Comparison of ENCODE assay signal across 8 cellular contexts in the genomic region with DNA sequence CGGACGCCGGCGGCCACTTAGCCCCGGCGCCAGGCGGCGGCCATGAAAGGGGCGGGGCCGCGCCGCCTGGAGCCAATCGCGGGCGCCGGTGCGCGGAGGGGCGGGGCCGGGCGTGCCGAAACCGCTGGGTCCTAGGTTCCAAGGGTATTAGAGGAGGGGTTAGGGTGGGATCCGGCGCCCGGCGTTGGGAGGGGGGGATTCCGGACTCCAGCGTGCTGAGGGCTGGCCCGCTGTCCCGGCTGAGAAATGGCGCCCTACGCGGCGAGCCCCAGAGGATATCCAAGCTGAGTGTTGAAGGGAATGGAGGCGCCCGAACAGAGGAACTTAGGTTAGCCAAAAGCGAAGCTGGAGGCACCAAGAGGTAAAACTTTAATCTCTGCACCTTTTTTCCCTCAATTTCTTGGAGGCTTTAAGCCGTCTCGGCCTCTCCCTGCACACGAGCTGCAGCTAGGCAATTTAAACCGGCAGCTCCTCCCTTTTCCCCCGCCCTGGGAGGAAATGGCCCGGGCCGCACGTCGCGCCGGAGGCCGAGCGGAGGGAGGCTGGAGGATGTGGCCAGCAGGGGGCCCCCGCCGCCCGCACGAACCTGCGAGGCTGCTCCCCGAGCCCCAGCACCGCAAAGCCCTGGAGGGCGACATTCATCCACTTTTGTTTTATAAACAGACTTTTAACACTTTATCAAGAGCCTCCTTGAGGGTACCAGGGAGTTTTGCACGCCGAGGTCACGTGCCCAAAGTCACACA. TPM values are rescaled to one million over a fixed set of nuclear protein-coding genes. Genes with fewer than 3 reads are reported as not detected.
A peak's percentile ranks its signal among the peaks of the same experiment; 100 is the strongest.
DNase-seq lines count a peak whose midpoint lies in the region; ATAC-seq, FAIRE-seq and TF ChIP-seq lines count a peak whose summit lies in the region.

A gene with protein sequence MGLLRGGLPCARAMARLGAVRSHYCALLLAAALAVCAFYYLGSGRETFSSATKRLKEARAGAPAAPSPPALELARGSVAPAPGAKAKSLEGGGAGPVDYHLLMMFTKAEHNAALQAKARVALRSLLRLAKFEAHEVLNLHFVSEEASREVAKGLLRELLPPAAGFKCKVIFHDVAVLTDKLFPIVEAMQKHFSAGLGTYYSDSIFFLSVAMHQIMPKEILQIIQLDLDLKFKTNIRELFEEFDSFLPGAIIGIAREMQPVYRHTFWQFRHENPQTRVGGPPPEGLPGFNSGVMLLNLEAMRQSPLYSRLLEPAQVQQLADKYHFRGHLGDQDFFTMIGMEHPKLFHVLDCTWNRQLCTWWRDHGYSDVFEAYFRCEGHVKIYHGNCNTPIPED (minus strand): TSS at position 44 of the 743 bp plus-strand sequence. CDS start 101 bp downstream, outside the sequence.

- no peak for FAIRE-seq in pancreas (lab: Jason Lieb, UNC)

- DNase-seq in GM12865 (ENCODE audit: low read depth) (peak; percentile 93), NCI-H1092 treated with DMSO at 0.1 percent for 48 hours (lab: John Stamatoyannopoulos, UW) (peak; percentile 91), SKM-1 (lab: John Stamatoyannopoulos, UW; ENCODE audit: unreplicated experiment) (peak; percentile 65), head of caudate nucleus (peak; percentile 75 to 96 (median 91)), pancreas (peak; percentile 85 to 96 (median 90))
- DNase-seq in activated naive CD8-positive, alpha-beta T cell treated with anti-CD3 and anti-CD28 coated beads for 36 hours: peak; percentile 92

- peaks cover 9% of the 10 kb centered on the region for H3K36me3 Mint-ChIP-seq in activated naive CD8-positive, alpha-beta T cell treated with anti-CD3 and anti-CD28 coated beads for 36 hours

- no peaks in the 10 kb centered on the region for H3K9me3 ChIP-seq in pancreas
- H3K9me3 ChIP-seq in thymus (ENCODE audit: control insufficient read depth): no peaks in the 10 kb centered on the region

- peak; percentile 85 for ATAC-seq in HG02642 (IDR thresholded peaks at IDR 0.05; ENCODE audit: poor library complexity, unreplicated experiment)
- peak; percentile 94 to 98 (median 97) for ATAC-seq in pancreas

- H3K4me1 Mint-ChIP-seq in activated naive CD8-positive, alpha-beta T cell treated with anti-CD3 and anti-CD28 coated beads for 36 hours: peaks cover 23% of the 10 kb centered on the region

- peak; percentile 91 for TF ChIP-seq CTCF in GM12865 (IDR thresholded peaks at IDR 0.05; ENCODE audit: insufficient read depth, low read depth, low read length, missing control alignments)
- peak; percentile 88 to 98 (median 95) for TF ChIP-seq CTCF in pancreas (IDR thresholded peaks at IDR 0.05)

- 0 to 1% methylated on average over 52 to 62 of the region's 62 CpGs for WGBS in pancreas, 2 donors
- WGBS in thymus: under 1% methylated on average over 62 of the region's 62 CpGs

- H3K27ac Mint-ChIP-seq in activated naive CD8-positive, alpha-beta T cell treated with anti-CD3 and anti-CD28 coated beads for 36 hours: peak within 1 kb of the TSS; percentile 85

- intact Hi-C loops in head of caudate nucleus (cut with DNase I): loop anchor here (2.0 to 5.0 kb wide), 2 partner anchors 171 to 250 kb away; a partner anchor contains a TSS
- intact Hi-C loops in pancreas (cut with DNase I): loop anchor here in 1 of 3 donors (5.0 kb wide), 1 partner anchor 256 kb away; no protein-coding TSS in a partner anchor

- H3K27ac ChIP-seq in pancreas (peak within 1 kb of the TSS; percentile 70 to 76 (median 72)), thymus (ENCODE audit: low read depth) (peak within 1 kb of the TSS; percentile 96)

- H3K36me3 ChIP-seq in pancreas (no peaks in the 10 kb centered on the region), thymus (ENCODE audit: control insufficient read depth, insufficient read depth) (no peaks in the 10 kb centered on the region)

- peak within 1 kb of the TSS; percentile 68 for H3K4me3 ChIP-seq in GM12865 (ENCODE audit: low read depth, low read length)
- peak within 1 kb of the TSS; percentile 85 to 95 (median 92) for H3K4me3 ChIP-seq in pancreas
- peak within 1 kb of the TSS; percentile 93 for H3K4me3 ChIP-seq in thymus (ENCODE audit: low read length)

- H3K4me1 ChIP-seq in pancreas: peaks cover 0 to 8% (median 3%) of the 10 kb centered on the region in 3 donors
- H3K4me1 ChIP-seq in thymus (ENCODE audit: control insufficient read depth, insufficient read depth, low read length): peaks cover 12% of the 10 kb centered on the region

- H3K27me3 Mint-ChIP-seq in activated naive CD8-positive, alpha-beta T cell treated with anti-CD3 and anti-CD28 coated beads for 36 hours: no peaks in the 10 kb centered on the region

- H3K27me3 ChIP-seq in pancreas (no peaks in the 10 kb centered on the region), thymus (ENCODE audit: control insufficient read depth, insufficient read depth) (no peaks in the 10 kb centered on the region)

- no peaks in the 10 kb centered on the region for H3K9me3 Mint-ChIP-seq in activated naive CD8-positive, alpha-beta T cell treated with anti-CD3 and anti-CD28 coated beads for 36 hours

- H3K4me3 Mint-ChIP-seq in activated naive CD8-positive, alpha-beta T cell treated with anti-CD3 and anti-CD28 coated beads for 36 hours: peak within 1 kb of the TSS; percentile 89

RNA-seq across cellular contexts. Expression of the gene that starts here (rescaled TPM):
- 1 to 10 TPM; 8.8 to 9.6 TPM for total RNA-seq in activated naive CD8-positive, alpha-beta T cell treated with anti-CD3 and anti-CD28 coated beads for 36 hours
- total RNA-seq in pancreas: 1 to 10 TPM; 1.8 to 5.0 (median 2.5) TPM
- polyA plus RNA-seq in pancreas: 1 to 10 TPM; 2.5 to 3.4 TPM
- polyA plus RNA-seq in thymus: 5.8 TPM

Comparison
In these comparisons a context has a peak if more than half of its experiments do, and no peak if none do; other contexts are left out.
1. Peak in every context shown above with its lines: DNase-seq, ATAC-seq, H3K4me3 ChIP-seq and H3K27ac ChIP-seq.